In genomic region chr4:124459922-124460301, GRCh38 we compare ENCODE assay signal across 18 cellular contexts.
DNase-seq lines count a peak whose midpoint lies in the region; ATAC-seq and FAIRE-seq lines count a peak whose summit lies in the region.
"Had no signal": no experiment of that assay in that cellular context is flagged by ENCODE, and none has a peak within 500 bp of the region (broad histone marks: within the 10 kb centered on the region; RNA-seq: fewer than 3 reads in every experiment).

No MANE protein-coding gene starts in this region.

- H3K4me3 ChIP-seq in HUES64 (ENCODE audit: low read length) = no peak overlapping the region
- peak overlapping the region; percentile 2; the same call in 1 of the 2 replicates for H3K4me3 ChIP-seq in iPS-20b (ENCODE audit: low read length)
- H3K4me3 ChIP-seq in effector memory CD4-positive, alpha-beta T cell (ENCODE audit: insufficient read depth, low read depth, low read length, poor library complexity, severe bottlenecking) = no peak overlapping the region
- H3K4me3 ChIP-seq: esophagus squamous epithelium, SJSA1 had no signal

- H3K4me1 ChIP-seq in HUES64 (ENCODE audit: insufficient read depth, low read length) = peaks cover 28% of the 10 kb centered on the region
- H3K4me1 ChIP-seq in iPS-20b (ENCODE audit: insufficient read depth, low read length) = peaks cover 21% of the 10 kb centered on the region; the same call in 1 of the 2 replicates
- no peaks in the 10 kb centered on the region for H3K4me1 ChIP-seq in effector memory CD4-positive, alpha-beta T cell (ENCODE audit: control insufficient read depth, insufficient read depth, low read length, poor library complexity, severe bottlenecking)
- H3K4me1 ChIP-seq: esophagus squamous epithelium, SJSA1 had no signal

- ATAC-seq in sciatic nerve = peak; percentile 65
- ATAC-seq in GM18502 (IDR thresholded peaks at IDR 0.05; ENCODE audit: poor library complexity, unreplicated experiment) = no peak
- ATAC-seq: activated naive CD4-positive, alpha-beta T cell treated with anti-CD3 and anti-CD28 coated beads, Interleukin-2, amount 50 U/mL, for 72 hours had no signal

- FAIRE-seq in RCC 7860 (lab: Jason Lieb, UNC) = no peak

- H3K9ac ChIP-seq in HUES64 (ENCODE audit: low read depth, low read length) = peak overlapping the region; percentile 11; the same call in 1 of the 2 replicates
- peak overlapping the region; percentile 14; the same call in 1 of the 2 replicates for H3K9ac ChIP-seq in iPS-20b (ENCODE audit: low read depth, low read length)

- H3K9me3 ChIP-seq in HUES64 (ENCODE audit: insufficient read depth, low read depth, low read length) = peaks cover 29% of the 10 kb centered on the region
- peaks cover 21% of the 10 kb centered on the region for H3K9me3 ChIP-seq in iPS-20b (ENCODE audit: insufficient read depth, low read depth, low read length)
- no peaks in the 10 kb centered on the region for H3K9me3 ChIP-seq in effector memory CD4-positive, alpha-beta T cell (ENCODE audit: control insufficient read depth, low read length)

- intact Hi-C loops in sciatic nerve (cut with DNase I) = no loop called here

- H3K27me3 ChIP-seq in HUES64 (ENCODE audit: insufficient read depth, low read length) (no peaks in the 10 kb centered on the region), iPS-20b (ENCODE audit: insufficient read depth, low read length) (no peaks in the 10 kb centered on the region)
- H3K27me3 ChIP-seq in effector memory CD4-positive, alpha-beta T cell (replicated peaks; ENCODE audit: control insufficient read depth, insufficient read depth, low read length, poor library complexity, severe bottlenecking) = no peaks in the 10 kb centered on the region
- H3K27me3 ChIP-seq: esophagus squamous epithelium, SJSA1 had no signal

- 42% methylated on average over 5 of the region's 5 CpGs for WGBS in HUES64

- H3K36me3 ChIP-seq in HUES64 (ENCODE audit: insufficient read depth, low read length) (no peaks in the 10 kb centered on the region), iPS-20b (ENCODE audit: insufficient read depth, low read depth, low read length) (no peaks in the 10 kb centered on the region)
- no peaks in the 10 kb centered on the region for H3K36me3 ChIP-seq in effector memory CD4-positive, alpha-beta T cell (ENCODE audit: control insufficient read depth, insufficient read depth, low read length)
- H3K36me3 ChIP-seq: esophagus squamous epithelium, SJSA1 had no signal

- peak overlapping the region; percentile 87 for H3K27ac ChIP-seq in HUES64 (ENCODE audit: low read depth, low read length)
- H3K27ac ChIP-seq in iPS-20b (ENCODE audit: low read length) = no peak overlapping the region
- H3K27ac ChIP-seq in effector memory CD4-positive, alpha-beta T cell (ENCODE audit: insufficient read depth, low read length, poor library complexity, severe bottlenecking) = no peak overlapping the region
- H3K27ac ChIP-seq: esophagus squamous epithelium, SJSA1 had no signal

- DNase-seq in dermis blood vessel endothelial cell (peak; percentile 83), sciatic nerve (ENCODE audit: low spot score) (no peak), DMS53 treated with DMSO at 0.1 percent for 48 hours (lab: John Stamatoyannopoulos, UW; ENCODE audit: unreplicated experiment) (no peak), RCC 7860 (ENCODE audit: low spot score) (no peak)
- DNase-seq in effector memory CD4-positive, alpha-beta T cell = no peak
- DNase-seq: activated CD4-positive, alpha-beta T cell treated with anti-CD3 and anti-CD28 coated beads, Interleukin-2, amount 50 U/mL, for 1 hour; activated T-cell treated with anti-CD3 and anti-CD28 coated beads, Interleukin-2, amount 50 U/mL, for 1 hour; DND-41; esophagus squamous epithelium; Karpas-422; NCI-H1436; NCI-H510A treated with DMSO at 0.1 percent for 48 hours; posterior cingulate gyrus had no signal
